ENCODE assay signal across 8 cellular contexts in genomic region chr10:113060221-113061053, GRCh38.
DNase-seq lines count a peak whose midpoint lies in the region; TF ChIP-seq lines count a peak whose summit lies in the region.

No MANE protein-coding gene starts in this region.

- H3K9me2 ChIP-seq in MM.1S (replicated peaks; ENCODE audit: insufficient read depth, low read length), result no peaks in the 10 kb centered on the region

- no peak for TF ChIP-seq POLR2A in Peyer's patch (IDR thresholded peaks at IDR 0.05)

- H3F3A ChIP-seq in MM.1S (ENCODE audit: insufficient read depth, low read length), result no peaks in the 10 kb centered on the region

- H3K4me2 ChIP-seq in BLaER1 treated with 17β-estradiol and CSF1 and Interleukin-3, amounts not matched to agents 10 nM and 100 nM, result peak overlapping the region; percentile 74 to 91 (median 84)
- no peak overlapping the region for H3K4me2 ChIP-seq in MM.1S (ENCODE audit: low read depth, low read length)

- peak overlapping the region; percentile 36 to 57 (median 44); a peak in 19 of 20 replicates for H3K4me3 ChIP-seq in BLaER1 treated with 17β-estradiol and CSF1 and Interleukin-3, amounts not matched to agents 10 nM and 100 nM
- H3K4me3 ChIP-seq in Peyer's patch, result peak overlapping the region in 2 of 4 donors; percentile 4 to 6
- no peak overlapping the region for H3K4me3 ChIP-seq in MM.1S (ENCODE audit: low read length)
- no peak overlapping the region for H3K4me3 ChIP-seq in effector memory CD4-positive, alpha-beta T cell (ENCODE audit: insufficient read depth, low read depth, low read length, poor library complexity, severe bottlenecking)

- DNase-seq in Peyer's patch, result no peak
- DNase-seq in globus pallidus (ENCODE audit: low spot score), result peak; percentile 78
- DNase-seq in pons (ENCODE audit: low spot score), result peak; percentile 70
- no peak for DNase-seq in MM.1S
- no peak for DNase-seq in NCI-H82 (lab: John Stamatoyannopoulos, UW)
- no peak for DNase-seq in effector memory CD4-positive, alpha-beta T cell
- no peak for DNase-seq in NCI-H1092 (lab: John Stamatoyannopoulos, UW)

- no peaks in the 10 kb centered on the region for H3K79me2 ChIP-seq in MM.1S (ENCODE audit: low read length)

- peaks cover 0 to 52% (median 24%) of the 10 kb centered on the region in 11 experiments; a peak in 15 of 22 replicates for H3K36me3 ChIP-seq in BLaER1 treated with 17β-estradiol and CSF1 and Interleukin-3, amounts not matched to agents 10 nM and 100 nM
- H3K36me3 ChIP-seq in Peyer's patch (no peaks in the 10 kb centered on the region), MM.1S (replicated peaks; ENCODE audit: insufficient read depth, low read length) (no peaks in the 10 kb centered on the region)
- no peaks in the 10 kb centered on the region for H3K36me3 ChIP-seq in effector memory CD4-positive, alpha-beta T cell (ENCODE audit: control insufficient read depth, insufficient read depth, low read length)

- H3K9me3 ChIP-seq in BLaER1 treated with 17β-estradiol and CSF1 and Interleukin-3, amounts not matched to agents 10 nM and 100 nM (replicated peaks in 1 of 11), result no peaks in the 10 kb centered on the region
- H3K9me3 ChIP-seq in Peyer's patch (no peaks in the 10 kb centered on the region), MM.1S (replicated peaks; ENCODE audit: insufficient read depth, low read length) (no peaks in the 10 kb centered on the region)
- H3K9me3 ChIP-seq in effector memory CD4-positive, alpha-beta T cell (ENCODE audit: control insufficient read depth, low read length), result no peaks in the 10 kb centered on the region

- H3K27ac ChIP-seq in BLaER1 treated with 17β-estradiol and CSF1 and Interleukin-3, amounts not matched to agents 10 nM and 100 nM, result peak overlapping the region in 10 of 11 experiments; percentile 64 to 80 (median 72); a peak in 21 of 22 replicates
- H3K27ac ChIP-seq in Peyer's patch (peak overlapping the region; percentile 46 to 77 (median 68)), MM.1S (ENCODE audit: low read length) (no peak overlapping the region)
- no peak overlapping the region for H3K27ac ChIP-seq in effector memory CD4-positive, alpha-beta T cell (ENCODE audit: insufficient read depth, low read length, poor library complexity, severe bottlenecking)

- H3K27me3 ChIP-seq in BLaER1 treated with 17β-estradiol and CSF1 and Interleukin-3, amounts not matched to agents 10 nM and 100 nM, result no peaks in the 10 kb centered on the region
- H3K27me3 ChIP-seq in Peyer's patch (no peaks in the 10 kb centered on the region), MM.1S (replicated peaks; ENCODE audit: insufficient read depth, low read length) (no peaks in the 10 kb centered on the region)
- H3K27me3 ChIP-seq in effector memory CD4-positive, alpha-beta T cell (replicated peaks; ENCODE audit: control insufficient read depth, insufficient read depth, low read length, poor library complexity, severe bottlenecking), result no peaks in the 10 kb centered on the region

- H2AFZ ChIP-seq in MM.1S (ENCODE audit: low read length), result no peak overlapping the region

- TF ChIP-seq CTCF in Peyer's patch (IDR thresholded peaks at IDR 0.05) (no peak), MM.1S (IDR thresholded peaks at IDR 0.05; ENCODE audit: low read length) (no peak)

- peak overlapping the region; percentile 46 to 74 (median 64); a peak in 21 of 22 replicates for H3K9ac ChIP-seq in BLaER1 treated with 17β-estradiol and CSF1 and Interleukin-3, amounts not matched to agents 10 nM and 100 nM
- H3K9ac ChIP-seq in MM.1S (ENCODE audit: low read length), result no peak overlapping the region

- H3K4me1 ChIP-seq in BLaER1 treated with 17β-estradiol and CSF1 and Interleukin-3, amounts not matched to agents 10 nM and 100 nM, result peaks cover 45 to 66% (median 64%) of the 10 kb centered on the region in 10 experiments
- H3K4me1 ChIP-seq in Peyer's patch (peaks cover 0 to 71% (median 8%) of the 10 kb centered on the region in 4 donors), MM.1S (ENCODE audit: low read length) (no peaks in the 10 kb centered on the region)
- peaks cover 4% of the 10 kb centered on the region for H3K4me1 ChIP-seq in effector memory CD4-positive, alpha-beta T cell (ENCODE audit: control insufficient read depth, insufficient read depth, low read length, poor library complexity, severe bottlenecking)

- peaks cover 0 to 60% (median 20%) of the 10 kb centered on the region in 11 experiments; a peak in 9 of 22 replicates for H4K20me1 ChIP-seq in BLaER1 treated with 17β-estradiol and CSF1 and Interleukin-3, amounts not matched to agents 10 nM and 100 nM
- H4K20me1 ChIP-seq in MM.1S (ENCODE audit: insufficient read depth, low read length), result no peaks in the 10 kb centered on the region

Comparison
In these comparisons a context has a peak if more than half of its experiments do, and no peak if none do; other contexts are left out.
1. H3K27ac ChIP-seq: peak in BLaER1 treated with 17β-estradiol and CSF1 and Interleukin-3, amounts not matched to agents 10 nM and 100 nM (10 of 11) and Peyer's patch (4 of 4); none in MM.1S (single experiment) and effector memory CD4-positive, alpha-beta T cell (single experiment).
2. H3K4me3 ChIP-seq: peak in BLaER1 treated with 17β-estradiol and CSF1 and Interleukin-3, amounts not matched to agents 10 nM and 100 nM (10 of 10); none in MM.1S (single experiment) and effector memory CD4-positive, alpha-beta T cell (single experiment).
3. DNase-seq: peak in globus pallidus (single experiment) and pons (single experiment); none in Peyer's patch (0 of 3), MM.1S (single experiment), NCI-H82 (single experiment), effector memory CD4-positive, alpha-beta T cell (0 of 3) and NCI-H1092 (single experiment).